ENCODE assay signal across 8 cellular contexts in the genomic region with DNA sequence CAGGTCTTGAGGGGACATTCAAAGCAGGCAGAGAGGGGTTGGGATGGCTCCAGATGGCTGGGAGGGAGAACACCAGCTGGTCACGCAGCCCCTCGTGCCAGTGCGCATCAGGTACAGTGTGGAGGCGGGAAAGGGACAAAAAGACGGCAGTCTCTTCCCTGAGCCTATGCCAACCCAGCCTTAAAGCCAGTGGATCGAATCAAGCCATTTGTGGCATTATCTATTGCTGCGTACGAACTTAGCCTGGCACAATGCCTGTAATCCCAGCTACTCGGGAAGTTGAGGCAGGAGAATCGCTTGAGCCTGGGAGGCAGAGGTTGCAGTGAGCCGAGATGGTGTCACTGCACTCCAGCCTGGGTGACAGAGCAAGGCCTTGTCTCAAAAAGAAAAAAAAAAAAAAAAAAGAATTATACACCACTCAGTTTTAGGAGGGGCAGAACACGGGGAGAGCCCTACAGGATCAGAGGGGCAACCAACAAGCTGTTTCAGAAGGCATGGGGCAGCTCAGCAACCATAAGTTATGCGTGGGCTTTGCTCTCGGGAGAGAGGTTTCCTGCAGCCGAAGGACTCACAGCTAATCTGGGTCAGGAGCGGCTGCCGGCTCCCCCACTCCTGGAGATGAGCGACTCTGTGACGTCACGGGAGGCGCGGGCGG. TPM values are rescaled to one million over a fixed set of nuclear protein-coding genes. Genes with fewer than 3 reads are reported as not detected.
DNase-seq lines count a peak whose midpoint lies in the region; ATAC-seq and TF ChIP-seq lines count a peak whose summit lies in the region.

No MANE protein-coding gene starts in this region.

- H3K4me3 ChIP-seq in Panc1 (ENCODE audit: low read depth in 2 of 2, low read length in 2 of 2) (peak overlapping the region; percentile 79 to 86), thoracic aorta (peak overlapping the region; percentile 90)

- peak overlapping the region; percentile 93 for H3K4me3 Mint-ChIP-seq in activated naive CD4-positive, alpha-beta T cell treated with anti-CD3 and anti-CD28 coated beads, Interleukin-2, amount 10 ng/mL, durations not matched to agents 7 days and 5 days
- peak overlapping the region; percentile 96 for H3K4me3 Mint-ChIP-seq in glutamatergic neuron (ENCODE audit: unreplicated experiment)
- H3K4me3 Mint-ChIP-seq in osteocyte (ENCODE audit: unreplicated experiment), result peak overlapping the region; percentile 99

- H3K9me3 ChIP-seq in Panc1 (ENCODE audit: control insufficient read depth, insufficient read depth, low read depth, low read length) (no peaks in the 10 kb centered on the region), thoracic aorta (no peaks in the 10 kb centered on the region)

- no peaks in the 10 kb centered on the region for H3K9me3 Mint-ChIP-seq in activated naive CD4-positive, alpha-beta T cell treated with anti-CD3 and anti-CD28 coated beads, Interleukin-2, amount 10 ng/mL, durations not matched to agents 7 days and 5 days
- H3K9me3 Mint-ChIP-seq in glutamatergic neuron (ENCODE audit: unreplicated experiment) (peaks cover 17% of the 10 kb centered on the region), osteocyte (ENCODE audit: unreplicated experiment) (no peaks in the 10 kb centered on the region)

- ATAC-seq in HG02943 (IDR thresholded peaks at IDR 0.05; ENCODE audit: low read depth, unreplicated experiment) (peak; percentile 0), Panc1 (no peak), thoracic aorta (ENCODE audit: insufficient number of reproducible peaks, low FRiP score, low read depth) (peak; percentile 97), HG03039 (IDR thresholded peaks at IDR 0.05; ENCODE audit: unreplicated experiment) (no peak)

- H3K27ac ChIP-seq in Panc1 (ENCODE audit: low read length), result peak overlapping the region; percentile 71
- H3K27ac ChIP-seq in thoracic aorta, result peak overlapping the region; percentile 84 to 88

- CTCF ChIA-PET in Panc1 (lab: Charles Lee), result no interaction called here
- CTCF ChIA-PET in activated naive CD4-positive, alpha-beta T cell treated with anti-CD3 and anti-CD28 coated beads, Interleukin-2, amount 10 ng/mL, durations not matched to agents 7 days and 5 days (lab: Charles Lee), result interaction anchor here (0.5 kb wide), 1 partner anchor 269 kb away, joined by 3 read pairs; no protein-coding TSS in a partner anchor

- intact Hi-C loops in Panc1 (cut with micrococcal nuclease; ENCODE audit: unreplicated experiment), result no loop called here

- POLR2A ChIA-PET in Panc1 (lab: Charles Lee), result interaction anchor here (0.6 to 0.7 kb wide), 2 partner anchors 273 to 315 kb away, joined by 3 to 5 read pairs; no protein-coding TSS in a partner anchor

- peak; percentile 86 for DNase-seq in DMS79 treated with DMSO at 0.1 percent for 48 hours (lab: John Stamatoyannopoulos, UW)
- DNase-seq in Panc1 (ENCODE audit: low read depth, low spot score), result no peak
- DNase-seq in activated naive CD4-positive, alpha-beta T cell treated with anti-CD3 and anti-CD28 coated beads, Interleukin-2, amount 10 ng/mL, durations not matched to agents 7 days and 5 days, result peak; percentile 97
- DNase-seq in glutamatergic neuron, result no peak
- DNase-seq in osteocyte (ENCODE audit: extremely low spot score, unreplicated experiment), result peak; percentile 53
- DNase-seq in thoracic aorta (ENCODE audit: low spot score), result peak; percentile 85

- H3K36me3 ChIP-seq in Panc1 (ENCODE audit: control insufficient read depth, insufficient read depth, low read length), result no peaks in the 10 kb centered on the region
- peaks cover 8% of the 10 kb centered on the region for H3K36me3 ChIP-seq in thoracic aorta

- peaks cover 11% of the 10 kb centered on the region for H3K36me3 Mint-ChIP-seq in activated naive CD4-positive, alpha-beta T cell treated with anti-CD3 and anti-CD28 coated beads, Interleukin-2, amount 10 ng/mL, durations not matched to agents 7 days and 5 days
- no peaks in the 10 kb centered on the region for H3K36me3 Mint-ChIP-seq in glutamatergic neuron (ENCODE audit: unreplicated experiment)
- H3K36me3 Mint-ChIP-seq in osteocyte (ENCODE audit: unreplicated experiment), result peaks cover 7% of the 10 kb centered on the region

- H3K27me3 ChIP-seq in Panc1 (ENCODE audit: control insufficient read depth, insufficient read depth, low read length) (no peaks in the 10 kb centered on the region), thoracic aorta (replicated peaks; ENCODE audit: insufficient read depth) (no peaks in the 10 kb centered on the region)

- H3K4me1 ChIP-seq in Panc1 (ENCODE audit: control insufficient read depth, insufficient read depth, low read length) (peaks cover 17% of the 10 kb centered on the region), thoracic aorta (ENCODE audit: control insufficient read depth in 1 of 2, low read depth in 2 of 2) (peaks cover 7 to 19% of the 10 kb centered on the region in 2 donors)

- in situ Hi-C loops in Panc1 (cut with HindIII; ENCODE audit: low pct_unique_long_range_greater_than_20kb, low sequenced_read_pairs), result no loop called here

- TSS peak; percentile 74 for BruUV-seq in Panc1 (replicated peaks; lab: Mats Ljungman, UMichigan)

- peak overlapping the region; percentile 96 for H3K27ac Mint-ChIP-seq in activated naive CD4-positive, alpha-beta T cell treated with anti-CD3 and anti-CD28 coated beads, Interleukin-2, amount 10 ng/mL, durations not matched to agents 7 days and 5 days
- H3K27ac Mint-ChIP-seq in glutamatergic neuron (ENCODE audit: unreplicated experiment) (peak overlapping the region; percentile 89), osteocyte (ENCODE audit: unreplicated experiment) (peak overlapping the region; percentile 99)

- H3K27me3 Mint-ChIP-seq in activated naive CD4-positive, alpha-beta T cell treated with anti-CD3 and anti-CD28 coated beads, Interleukin-2, amount 10 ng/mL, durations not matched to agents 7 days and 5 days, result no peaks in the 10 kb centered on the region
- H3K27me3 Mint-ChIP-seq in glutamatergic neuron (ENCODE audit: unreplicated experiment) (peaks cover 14% of the 10 kb centered on the region), osteocyte (ENCODE audit: unreplicated experiment) (no peaks in the 10 kb centered on the region)

- peaks cover 42% of the 10 kb centered on the region for H3K4me1 Mint-ChIP-seq in activated naive CD4-positive, alpha-beta T cell treated with anti-CD3 and anti-CD28 coated beads, Interleukin-2, amount 10 ng/mL, durations not matched to agents 7 days and 5 days
- H3K4me1 Mint-ChIP-seq in glutamatergic neuron (ENCODE audit: low read depth, unreplicated experiment), result peaks cover 16% of the 10 kb centered on the region
- H3K4me1 Mint-ChIP-seq in osteocyte (ENCODE audit: unreplicated experiment), result peaks cover 24% of the 10 kb centered on the region

- TF ChIP-seq CTCF in Panc1 (IDR thresholded peaks at IDR 0.05) (no peak), glutamatergic neuron (IDR thresholded peaks at IDR 0.05; ENCODE audit: partially characterized antibody, unreplicated experiment) (no peak), osteocyte (IDR thresholded peaks at IDR 0.05) (no peak), thoracic aorta (IDR thresholded peaks at IDR 0.05) (no peak)

RNA-seq across cellular contexts. Expression of a gene that starts 0.4 kb away (rescaled TPM):
- total RNA-seq in Panc1 (2021; ENCODE audit: unreplicated experiment) (246 TPM), glutamatergic neuron (ENCODE audit: unreplicated experiment) (127 TPM), osteocyte (177 and 184 TPM in 2 replicates), thoracic aorta (100 to 1,000 TPM in 1 of 2 donors, 10 to 100 TPM in 1; 84.0 to 354 TPM)
- 265 TPM for polyA plus RNA-seq in Panc1 (2012; ENCODE audit: insufficient read length)

RNA-seq across cellular contexts. Expression of a gene that starts 23.4 kb away (rescaled TPM):
- total RNA-seq in Panc1 (2021; ENCODE audit: unreplicated experiment) (21.6 TPM), glutamatergic neuron (ENCODE audit: unreplicated experiment) (9.1 TPM), osteocyte (25.7 and 26.1 TPM in 2 replicates), thoracic aorta (10 to 100 TPM; 20.8 to 25.7 TPM)
- 28.6 TPM for polyA plus RNA-seq in Panc1 (2012; ENCODE audit: insufficient read length)

RNA-seq across cellular contexts. Expression of a gene that starts 55.5 kb away (rescaled TPM):
- 1.4 TPM for total RNA-seq in Panc1 (2021; ENCODE audit: unreplicated experiment)
- polyA plus RNA-seq in Panc1 (2012; ENCODE audit: insufficient read length), result 2.3 TPM
- total RNA-seq in glutamatergic neuron (ENCODE audit: unreplicated experiment), result 64.7 TPM
- total RNA-seq in osteocyte, result 53.3 and 56.6 TPM in 2 replicates
- total RNA-seq in thoracic aorta, result 1 to 10 TPM; 4.9 to 5.1 TPM

Comparison
In these comparisons a context has a peak if more than half of its experiments do, and no peak if none do; other contexts are left out.
1. DNase-seq: peak in DMS79 treated with DMSO at 0.1 percent for 48 hours (single experiment), activated naive CD4-positive, alpha-beta T cell treated with anti-CD3 and anti-CD28 coated beads, Interleukin-2, amount 10 ng/mL, durations not matched to agents 7 days and 5 days (single experiment), osteocyte (single experiment) and thoracic aorta (single experiment); none in Panc1 (single experiment) and glutamatergic neuron (single experiment).
2. ATAC-seq: peak in HG02943 (single experiment) and thoracic aorta (single experiment); none in Panc1 (single experiment) and HG03039 (single experiment).
3. Peak in every context shown above with its lines, with median percentiles within 50 percentile points of each other: H3K27ac Mint-ChIP-seq and H3K4me3 Mint-ChIP-seq.